In genomic region chr17:82924812-82925211, GRCh38 we compare ENCODE assay signal across 22 cellular contexts.
DNase-seq lines count a peak whose midpoint lies in the region; ATAC-seq and TF ChIP-seq lines count a peak whose summit lies in the region.
"Had no signal": no experiment of that assay in that cellular context is flagged by ENCODE, and none has a peak within 500 bp of the region (broad histone marks: within the 10 kb centered on the region; RNA-seq: fewer than 3 reads in every experiment).

No MANE protein-coding gene starts in this region.

- WGBS in aorta, 2 donors = 92% methylated on average over 19 of the region's 19 CpGs

- H3K4me3 ChIP-seq in breast epithelium (no peak overlapping the region), Panc1 (ENCODE audit: low read depth in 2 of 2, low read length in 2 of 2) (no peak overlapping the region), aorta (ENCODE audit: low read length in 2 of 2) (no peak overlapping the region), MM.1S (ENCODE audit: low read length) (no peak overlapping the region), tibial artery (no peak overlapping the region)
- H3K4me3 ChIP-seq: coronary artery, PC-9, right atrium auricular region, SK-N-MC, tibial nerve had no signal

- BruUV-seq in MCF 10A (replicated peaks; lab: Mats Ljungman, UMichigan) = no TSS peak
- BruUV-seq in Panc1 (replicated peaks; lab: Mats Ljungman, UMichigan) = no TSS peak

- in situ Hi-C loops in Panc1 (cut with HindIII; ENCODE audit: low pct_unique_long_range_greater_than_20kb, low sequenced_read_pairs) = no loop called here

- H3K9me3 Mint-ChIP-seq in MCF 10A (ENCODE audit: unreplicated experiment) = no peaks in the 10 kb centered on the region
- H3K9me3 Mint-ChIP-seq: activated naive CD8-positive, alpha-beta T cell treated with anti-CD3 and anti-CD28 coated beads for 36 hours; endodermal cell; naive thymus-derived CD8-positive, alpha-beta T cell; stimulated activated naive CD8-positive, alpha-beta T cell treated with anti-CD3 and anti-CD28 coated beads, Interleukin-15, amount 100 ng/mL, for 72 hours; T-helper 2 cell treated with Interferon-gamma antibody and Interleukin-4, amounts not matched to agents 5 μg/mL and 100 μg/mL, for 36 hours had no signal

- H3K27me3 Mint-ChIP-seq in MCF 10A (ENCODE audit: insufficient read depth, unreplicated experiment) = no peaks in the 10 kb centered on the region
- H3K27me3 Mint-ChIP-seq: activated naive CD8-positive, alpha-beta T cell treated with anti-CD3 and anti-CD28 coated beads for 36 hours; naive thymus-derived CD8-positive, alpha-beta T cell; stimulated activated naive CD8-positive, alpha-beta T cell treated with anti-CD3 and anti-CD28 coated beads, Interleukin-15, amount 100 ng/mL, for 72 hours had no signal

- intact Hi-C loops in MCF 10A (cut with micrococcal nuclease) = no loop called here
- intact Hi-C loops in breast epithelium (cut with DNase I; ENCODE audit: low total_unique reads) = no loop called here
- intact Hi-C loops in Panc1 (cut with micrococcal nuclease; ENCODE audit: unreplicated experiment) = no loop called here
- intact Hi-C loops in aorta (cut with DNase I) = no loop called here
- intact Hi-C loops in tibial artery (cut with DNase I; ENCODE audit: low total_unique reads) = no loop called here

- H3K9me2 ChIP-seq in MM.1S (replicated peaks; ENCODE audit: insufficient read depth, low read length) = no peaks in the 10 kb centered on the region

- H3K9me3 ChIP-seq in breast epithelium = no peaks in the 10 kb centered on the region
- no peaks in the 10 kb centered on the region for H3K9me3 ChIP-seq in Panc1 (ENCODE audit: control insufficient read depth, insufficient read depth, low read depth, low read length)
- no peaks in the 10 kb centered on the region for H3K9me3 ChIP-seq in aorta (ENCODE audit: control insufficient read depth, low read length)
- no peaks in the 10 kb centered on the region for H3K9me3 ChIP-seq in MM.1S (replicated peaks; ENCODE audit: insufficient read depth, low read length)
- H3K9me3 ChIP-seq in tibial artery = no peaks in the 10 kb centered on the region
- H3K9me3 ChIP-seq: right atrium auricular region, tibial nerve had no signal

- no peak overlapping the region for H2AFZ ChIP-seq in MM.1S (ENCODE audit: low read length)
- H2AFZ ChIP-seq: PC-9 had no signal

- CTCF ChIA-PET in MCF 10A (lab: Yijun Ruan, JAX) = interaction anchor here (0.9 kb wide), 1 partner anchor 256 kb away, joined by 3 read pairs; no protein-coding TSS in a partner anchor
- CTCF ChIA-PET in Panc1 (lab: Charles Lee) = no interaction called here

- no peak overlapping the region for H3K4me2 ChIP-seq in MM.1S (ENCODE audit: low read depth, low read length)
- H3K4me2 ChIP-seq: PC-9 had no signal

- H3K27ac ChIP-seq in breast epithelium (no peak overlapping the region), Panc1 (ENCODE audit: low read length) (no peak overlapping the region), aorta (ENCODE audit: low read depth in 1 of 2, low read length in 2 of 2) (no peak overlapping the region), MM.1S (ENCODE audit: low read length) (no peak overlapping the region), tibial artery (no peak overlapping the region)
- H3K27ac ChIP-seq: coronary artery, PC-9, right atrium auricular region, SK-N-MC, tibial nerve had no signal

- TF ChIP-seq POLR2A in breast epithelium (IDR thresholded peaks at IDR 0.05) = no peak

- H3K36me3 ChIP-seq in breast epithelium = no peaks in the 10 kb centered on the region
- peaks cover 8% of the 10 kb centered on the region for H3K36me3 ChIP-seq in Panc1 (ENCODE audit: control insufficient read depth, insufficient read depth, low read length)
- H3K36me3 ChIP-seq in aorta (ENCODE audit: control insufficient read depth in 1 of 2, insufficient read depth in 2 of 2, low read length in 1 of 2) = peaks cover 0 to 4% of the 10 kb centered on the region in 2 donors
- H3K36me3 ChIP-seq in MM.1S (replicated peaks; ENCODE audit: insufficient read depth, low read length) = no peaks in the 10 kb centered on the region
- peaks cover 58 to 90% (median 80%) of the 10 kb centered on the region in 3 donors for H3K36me3 ChIP-seq in tibial artery

- H3K4me3 Mint-ChIP-seq in MCF 10A (ENCODE audit: unreplicated experiment) = no peak overlapping the region
- H3K4me3 Mint-ChIP-seq: activated naive CD8-positive, alpha-beta T cell treated with anti-CD3 and anti-CD28 coated beads for 36 hours; endodermal cell; naive thymus-derived CD8-positive, alpha-beta T cell; stimulated activated naive CD8-positive, alpha-beta T cell treated with anti-CD3 and anti-CD28 coated beads, Interleukin-15, amount 100 ng/mL, for 72 hours; T-helper 2 cell treated with Interferon-gamma antibody and Interleukin-4, amounts not matched to agents 5 μg/mL and 100 μg/mL, for 36 hours had no signal

- no peaks in the 10 kb centered on the region for H3F3A ChIP-seq in MM.1S (ENCODE audit: insufficient read depth, low read length)

- TF ChIP-seq CTCF in MCF 10A (IDR thresholded peaks at IDR 0.05; ENCODE audit: unreplicated experiment) (no peak), breast epithelium (IDR thresholded peaks at IDR 0.05) (no peak), Panc1 (IDR thresholded peaks at IDR 0.05) (no peak), MM.1S (IDR thresholded peaks at IDR 0.05; ENCODE audit: low read length) (no peak), tibial artery (IDR thresholded peaks at IDR 0.05) (no peak)

- H3K9ac ChIP-seq in MM.1S (ENCODE audit: low read length) = no peak overlapping the region

- H3K27me3 ChIP-seq in breast epithelium (no peaks in the 10 kb centered on the region), Panc1 (ENCODE audit: control insufficient read depth, insufficient read depth, low read length) (no peaks in the 10 kb centered on the region), aorta (ENCODE audit: control insufficient read depth in 1 of 2, insufficient read depth in 2 of 2, low read length in 1 of 2) (no peaks in the 10 kb centered on the region), MM.1S (replicated peaks; ENCODE audit: insufficient read depth, low read length) (no peaks in the 10 kb centered on the region), tibial artery (no peaks in the 10 kb centered on the region)
- H3K27me3 ChIP-seq: right atrium auricular region, tibial nerve had no signal

- H3K4me1 Mint-ChIP-seq in MCF 10A (ENCODE audit: insufficient read depth, unreplicated experiment) = no peaks in the 10 kb centered on the region
- H3K4me1 Mint-ChIP-seq: activated naive CD8-positive, alpha-beta T cell treated with anti-CD3 and anti-CD28 coated beads for 36 hours; endodermal cell; stimulated activated naive CD8-positive, alpha-beta T cell treated with anti-CD3 and anti-CD28 coated beads, Interleukin-15, amount 100 ng/mL, for 72 hours had no signal

- ATAC-seq in Panc1 = peak; percentile 25; the same call in 1 of the 2 replicates
- ATAC-seq in aorta (ENCODE audit: low FRiP score) = no peak
- ATAC-seq in HG02852 (IDR thresholded peaks at IDR 0.05; ENCODE audit: unreplicated experiment) = no peak
- ATAC-seq: naive thymus-derived CD8-positive, alpha-beta T cell; stimulated activated naive CD8-positive, alpha-beta T cell treated with anti-CD3 and anti-CD28 coated beads, Interleukin-15, amount 100 ng/mL, for 72 hours had no signal

- no peaks in the 10 kb centered on the region for H3K4me1 ChIP-seq in breast epithelium
- no peaks in the 10 kb centered on the region for H3K4me1 ChIP-seq in Panc1 (ENCODE audit: control insufficient read depth, insufficient read depth, low read length)
- no peaks in the 10 kb centered on the region for H3K4me1 ChIP-seq in aorta (ENCODE audit: control insufficient read depth in 1 of 2, insufficient read depth in 2 of 2, low read length in 2 of 2)
- H3K4me1 ChIP-seq in MM.1S (ENCODE audit: low read length) = no peaks in the 10 kb centered on the region
- no peaks in the 10 kb centered on the region for H3K4me1 ChIP-seq in tibial artery
- H3K4me1 ChIP-seq: right atrium auricular region, tibial nerve had no signal

- H4K20me1 ChIP-seq in MM.1S (ENCODE audit: insufficient read depth, low read length) = no peaks in the 10 kb centered on the region

- peaks cover 36% of the 10 kb centered on the region for H3K36me3 Mint-ChIP-seq in MCF 10A (ENCODE audit: insufficient read depth, unreplicated experiment)

- DNase-seq in MCF 10A (ENCODE audit: unreplicated experiment) (peak; percentile 50), breast epithelium (ENCODE audit: low spot score in 2 of 2) (no peak), Panc1 (ENCODE audit: low read depth, low spot score) (no peak), dermis blood vessel endothelial cell (peak; percentile 13), aorta (peak; percentile 17 to 69), MM.1S (no peak), tibial artery (no peak)
- DNase-seq: activated naive CD8-positive, alpha-beta T cell treated with anti-CD3 and anti-CD28 coated beads for 36 hours; C1 segment of cervical spinal cord; endodermal cell; mesenchymal stem cell; NCI-H226; NCI-H774; stimulated activated naive CD8-positive, alpha-beta T cell treated with anti-CD3 and anti-CD28 coated beads, Interleukin-15, amount 100 ng/mL, for 72 hours had no signal

- no peaks in the 10 kb centered on the region for H3K79me2 ChIP-seq in MM.1S (ENCODE audit: low read length)

- POLR2A ChIA-PET in MCF 10A (lab: Yijun Ruan, JAX) = no interaction called here
- POLR2A ChIA-PET in Panc1 (lab: Charles Lee) = no interaction called here

- H3K27ac Mint-ChIP-seq in MCF 10A (ENCODE audit: low read depth, unreplicated experiment) = no peak overlapping the region
- H3K27ac Mint-ChIP-seq: activated naive CD8-positive, alpha-beta T cell treated with anti-CD3 and anti-CD28 coated beads for 36 hours; endodermal cell had no signal

Comparison
In these comparisons a context has a peak if more than half of its experiments do, and no peak if none do; other contexts are left out.
1. DNase-seq: peak in MCF 10A (single experiment), dermis blood vessel endothelial cell (single experiment) and aorta (2 of 2); none in breast epithelium (0 of 2), Panc1 (single experiment), MM.1S (single experiment) and tibial artery (0 of 2).